Comparison of ENCODE assay signal across 8 cellular contexts in the genomic region with DNA sequence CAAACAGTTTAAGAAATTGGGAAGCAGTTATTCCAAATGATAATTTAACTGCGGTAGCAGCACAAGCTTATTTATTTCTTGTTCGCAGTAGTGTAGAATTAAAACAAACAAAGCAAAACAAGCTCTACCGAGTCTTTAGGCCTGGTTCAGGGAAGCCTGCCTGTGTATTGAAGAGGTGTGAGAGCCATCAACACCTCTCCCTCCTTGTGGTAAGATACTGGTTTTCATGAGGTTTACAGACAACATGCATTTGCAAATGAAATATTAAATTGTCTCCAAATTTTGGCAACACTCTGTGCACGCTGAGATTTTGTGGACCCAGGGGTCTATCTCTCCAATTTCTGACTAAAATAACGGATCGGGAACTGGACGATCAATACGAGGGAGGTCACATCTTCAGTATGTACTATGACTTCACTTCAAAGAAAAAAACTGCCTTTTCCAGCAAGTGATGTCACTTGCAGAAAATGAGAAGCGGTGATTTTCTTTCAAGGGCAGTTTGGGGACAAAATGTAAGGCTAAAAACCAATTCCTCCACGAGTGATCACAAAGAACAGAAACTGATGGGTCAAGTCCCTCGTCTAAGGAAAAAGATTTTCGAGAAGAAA. TPM values are rescaled to one million over a fixed set of nuclear protein-coding genes. Genes with fewer than 3 reads are reported as not detected.
DNase-seq lines count a peak whose midpoint lies in the region; ATAC-seq and TF ChIP-seq lines count a peak whose summit lies in the region.

No MANE protein-coding gene starts in this region.

- peak overlapping the region; percentile 97 for H3K27ac Mint-ChIP-seq in CD4-positive, alpha-beta T cell
- H3K27ac Mint-ChIP-seq in naive B cell: peak overlapping the region; percentile 95 to 99 (median 98)

- no peak for DNase-seq in CD4-positive, alpha-beta T cell
- DNase-seq in LNCaP clone FGC (ENCODE audit: low read depth) (no peak), naive B cell (no peak), ecto neural progenitor cell (ENCODE audit: low spot score) (no peak)

- H3K36me3 Mint-ChIP-seq in CD4-positive, alpha-beta T cell (ENCODE audit: low read depth): peaks cover 27% of the 10 kb centered on the region
- H3K36me3 Mint-ChIP-seq in naive B cell: peaks cover 0 to 5% of the 10 kb centered on the region in 2 donors

- H3K27me3 Mint-ChIP-seq in CD4-positive, alpha-beta T cell: peaks cover 2% of the 10 kb centered on the region
- H3K27me3 Mint-ChIP-seq in naive B cell: peaks cover 0 to 4% (median 0%) of the 10 kb centered on the region in 3 donors

- peak overlapping the region; percentile 99 for H3K4me3 Mint-ChIP-seq in CD4-positive, alpha-beta T cell
- H3K4me3 Mint-ChIP-seq in naive B cell: peak overlapping the region; percentile 93 to 97 (median 96)

- peak overlapping the region; percentile 87 for H3K4me3 ChIP-seq in LNCaP clone FGC (ENCODE audit: low read depth, low read length)

- intact Hi-C loops in CD4-positive, alpha-beta T cell (cut with DNase I, micrococcal nuclease): loop anchor here (1.0 to 5.0 kb wide), 6 partner anchors 18 to 424 kb away; a partner anchor contains a TSS

- no peaks in the 10 kb centered on the region for H3K27me3 ChIP-seq in CD4-positive, alpha-beta T cell (ENCODE audit: control insufficient read depth, insufficient read depth, low read length)

- TF ChIP-seq CTCF in CD4-positive, alpha-beta T cell (IDR thresholded peaks at IDR 0.05): no peak
- TF ChIP-seq CTCF in LNCaP clone FGC (IDR thresholded peaks at IDR 0.05; ENCODE audit: control insufficient read depth, extremely low read depth, insufficient read depth): no peak

- H3K27ac ChIP-seq in CD4-positive, alpha-beta T cell (ENCODE audit: low read depth, low read length): peak overlapping the region; percentile 90
- peak overlapping the region; percentile 76 for H3K27ac ChIP-seq in cingulate gyrus (ENCODE audit: low read depth, low read length)

- CTCF ChIA-PET in CD4-positive, alpha-beta T cell (lab: Charles Lee): interaction anchor here (1.0 to 1.5 kb wide), 4 partner anchors 9 to 435 kb away, joined by 3 to 7 read pairs (median 5); no protein-coding TSS in a partner anchor

- ATAC-seq in CD4-positive, alpha-beta T cell (ENCODE audit: poor library complexity): no peak
- no peak for ATAC-seq in naive B cell (ENCODE audit: low read depth in 2 of 2)
- no peak for ATAC-seq in GM21526 (IDR thresholded peaks at IDR 0.05; ENCODE audit: low FRiP score, unreplicated experiment)
- ATAC-seq in GM21381 (IDR thresholded peaks at IDR 0.05; ENCODE audit: unreplicated experiment): no peak
- no peak for ATAC-seq in GM21360 (IDR thresholded peaks at IDR 0.05; ENCODE audit: unreplicated experiment)

- no peaks in the 10 kb centered on the region for H3K9me3 ChIP-seq in CD4-positive, alpha-beta T cell (ENCODE audit: control insufficient read depth, low read length)

- POLR2A ChIA-PET in CD4-positive, alpha-beta T cell (lab: Charles Lee): interaction anchor here (0.6 to 3.7 kb wide), 15 partner anchors 9 to 1395 kb away, joined by 3 to 73 read pairs (median 5); a partner anchor contains a TSS

- H3K4me1 Mint-ChIP-seq in CD4-positive, alpha-beta T cell (ENCODE audit: low read depth): peaks cover 66% of the 10 kb centered on the region
- peaks cover 48 to 66% (median 48%) of the 10 kb centered on the region in 3 donors for H3K4me1 Mint-ChIP-seq in naive B cell

- H3K9me3 Mint-ChIP-seq in CD4-positive, alpha-beta T cell: no peaks in the 10 kb centered on the region
- H3K9me3 Mint-ChIP-seq in naive B cell: no peaks in the 10 kb centered on the region

RNA-seq across cellular contexts. Expression of a gene that starts 0.7 kb away (rescaled TPM):
- total RNA-seq in CD4-positive, alpha-beta T cell: 10 to 100 TPM; 29.0 to 29.5 TPM
- 10 to 100 TPM; 11.2 to 21.2 (median 16.9) TPM for polyA plus RNA-seq in naive B cell (ENCODE audit: low read depth in 6 of 6)

RNA-seq across cellular contexts. Expression of a gene that starts 18.4 kb away (rescaled TPM):
- total RNA-seq in CD4-positive, alpha-beta T cell: under 1 TPM; 0.63 to 0.92 TPM
- under 1 TPM in 5 of 6 donors, not detected in 1; 0.22 to 0.92 (median 0.44) TPM for polyA plus RNA-seq in naive B cell (ENCODE audit: low read depth in 6 of 6)
